In the genomic region with DNA sequence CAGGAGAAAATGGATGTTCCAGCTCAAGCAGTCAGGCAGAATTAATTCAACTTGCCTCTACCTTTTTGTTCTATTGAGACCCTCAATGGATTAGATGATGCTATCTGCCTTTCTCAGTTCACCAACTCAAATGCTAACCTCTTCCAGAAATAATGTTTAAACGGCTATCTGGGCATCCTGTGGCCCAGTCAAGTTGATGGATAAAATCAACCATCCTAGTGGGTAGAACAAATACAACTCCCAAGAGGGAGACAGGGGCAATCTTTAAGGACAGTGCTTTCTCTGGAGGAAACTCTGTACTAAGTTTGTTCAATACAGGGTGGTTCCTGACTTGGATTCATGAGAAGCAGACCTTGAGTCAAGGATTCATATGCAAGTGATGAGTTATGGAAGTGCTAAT, we compare ENCODE assay signal across 31 cellular contexts. TPM values are rescaled to one million over a fixed set of nuclear protein-coding genes. Genes with fewer than 3 reads are reported as not detected.
DNase-seq lines count a peak whose midpoint lies in the region; ATAC-seq and TF ChIP-seq lines count a peak whose summit lies in the region.
"Had no signal": no experiment of that assay in that cellular context is flagged by ENCODE, and none has a peak within 500 bp of the region (broad histone marks: within the 10 kb centered on the region; RNA-seq: fewer than 3 reads in every experiment).

No MANE protein-coding gene starts in this region.

- peaks cover 16% of the 10 kb centered on the region for H3K4me1 Mint-ChIP-seq in WTC11
- no peaks in the 10 kb centered on the region for H3K4me1 Mint-ChIP-seq in activated T-cell treated with anti-CD3 and anti-CD28 coated beads, Interleukin-2, amount 50 U/mL, for 24 hours (ENCODE audit: low read depth)
- H3K4me1 Mint-ChIP-seq: B cell; CD14-positive monocyte; CD4-positive, alpha-beta memory T cell; CD4-positive, CD25-positive, alpha-beta regulatory T cell; CD8-positive, alpha-beta memory T cell had no signal

- intact Hi-C loops in left lung (cut with DNase I) = no loop called here

- peaks cover 31% of the 10 kb centered on the region for H3K9me3 Mint-ChIP-seq in WTC11
- no peaks in the 10 kb centered on the region for H3K9me3 Mint-ChIP-seq in activated T-cell treated with anti-CD3 and anti-CD28 coated beads, Interleukin-2, amount 50 U/mL, for 24 hours
- H3K9me3 Mint-ChIP-seq: CD4-positive, alpha-beta T cell; CD8-positive, alpha-beta memory T cell; CD8-positive, alpha-beta T cell had no signal

- H3K9me3 ChIP-seq in HEK293 (ENCODE audit: control insufficient read depth, insufficient read depth, low read depth, low read length) (no peaks in the 10 kb centered on the region), left lung (no peaks in the 10 kb centered on the region)
- H3K9me3 ChIP-seq: A549; BE2C; BLaER1; BLaER1 treated with 17β-estradiol and CSF1 and Interleukin-3, amounts not matched to agents 10 nM and 100 nM; Caco-2 had no signal

- TF ChIP-seq CTCF in HEK293 (tag by site-specific recombination; IDR thresholded peaks at IDR 0.05) = no peak
- TF ChIP-seq CTCF in WTC11 (IDR thresholded peaks at IDR 0.05) = no peak
- no peak for TF ChIP-seq CTCF in left lung (IDR thresholded peaks at IDR 0.05)

- no peak overlapping the region for H3K4me3 Mint-ChIP-seq in WTC11
- H3K4me3 Mint-ChIP-seq in activated T-cell treated with anti-CD3 and anti-CD28 coated beads, Interleukin-2, amount 50 U/mL, for 24 hours = no peak overlapping the region
- H3K4me3 Mint-ChIP-seq: B cell; CD14-positive monocyte; CD4-positive, alpha-beta memory T cell; CD4-positive, alpha-beta T cell; CD4-positive, CD25-positive, alpha-beta regulatory T cell; CD8-positive, alpha-beta memory T cell; CD8-positive, alpha-beta T cell had no signal

- no peak overlapping the region for H3K27ac ChIP-seq in HEK293 (ENCODE audit: extremely low read depth, low read depth, low read length)
- H3K27ac ChIP-seq in left lung = no peak overlapping the region
- H3K27ac ChIP-seq: 22Rv1; A549; BLaER1; BLaER1 treated with 17β-estradiol and CSF1 and Interleukin-3, amounts not matched to agents 10 nM and 100 nM; C4-2B had no signal

- H3K36me3 ChIP-seq in HEK293 (ENCODE audit: control insufficient read depth in 2 of 2, insufficient read depth in 1 of 2, low read length in 2 of 2) (no peaks in the 10 kb centered on the region), left lung (no peaks in the 10 kb centered on the region)
- H3K36me3 ChIP-seq: BE2C; BLaER1; BLaER1 treated with 17β-estradiol and CSF1 and Interleukin-3, amounts not matched to agents 10 nM and 100 nM had no signal

- H3K4me1 ChIP-seq in HEK293 (ENCODE audit: control insufficient read depth, insufficient read depth, low read length) = no peaks in the 10 kb centered on the region
- no peaks in the 10 kb centered on the region for H3K4me1 ChIP-seq in left lung
- H3K4me1 ChIP-seq: A549; BLaER1; BLaER1 treated with 17β-estradiol and CSF1 and Interleukin-3, amounts not matched to agents 10 nM and 100 nM; Caco-2 had no signal

- CTCF ChIA-PET in HEK293 (lab: Yijun Ruan, JAX) (interaction anchor here (0.7 kb wide), 1 partner anchor 1596 kb away, joined by 3 read pairs; no protein-coding TSS in a partner anchor), WTC11 (lab: Charles Lee) (no interaction called here)

- H3K4me3 ChIP-seq in HEK293 (ENCODE audit: low read depth, low read length) (no peak overlapping the region), left lung (no peak overlapping the region)
- H3K4me3 ChIP-seq: A549; BLaER1; BLaER1 treated with 17β-estradiol and CSF1 and Interleukin-3, amounts not matched to agents 10 nM and 100 nM had no signal

- H3K27me3 ChIP-seq in left lung = peaks cover 0 to 3% of the 10 kb centered on the region in 2 donors
- H3K27me3 ChIP-seq: BE2C; BLaER1; BLaER1 treated with 17β-estradiol and CSF1 and Interleukin-3, amounts not matched to agents 10 nM and 100 nM had no signal

- no peak for DNase-seq in WTC11 (ENCODE audit: low spot score)
- no peak for DNase-seq in left lung
- no peak for DNase-seq in activated T-cell treated with anti-CD3 and anti-CD28 coated beads, Interleukin-2, amount 50 U/mL, for 24 hours
- DNase-seq: 8988T; ACHN; AML-193; BE2C; C1 segment of cervical spinal cord; Caco-2; Calu3; CD4-positive, alpha-beta memory T cell; CD4-positive, alpha-beta T cell; CD4-positive, CD25-positive, alpha-beta regulatory T cell; CD8-positive, alpha-beta memory T cell; CD8-positive, alpha-beta T cell; COR-L47; DMS 273 treated with DMSO at 0.1 percent for 48 hours; DMS153; DMS53; DMS79; DMS79 treated with DMSO at 0.1 percent for 48 hours; DND-41; EL had no signal

- no peak for ATAC-seq in WTC11
- ATAC-seq in left lung = no peak
- ATAC-seq: A549; CD8-positive, alpha-beta T cell had no signal

- H3K36me3 Mint-ChIP-seq in WTC11 = peaks cover 4% of the 10 kb centered on the region; the same call in 1 of the 2 replicates
- no peaks in the 10 kb centered on the region for H3K36me3 Mint-ChIP-seq in activated T-cell treated with anti-CD3 and anti-CD28 coated beads, Interleukin-2, amount 50 U/mL, for 24 hours (ENCODE audit: low read depth)
- H3K36me3 Mint-ChIP-seq: CD14-positive monocyte; CD4-positive, alpha-beta memory T cell; CD4-positive, CD25-positive, alpha-beta regulatory T cell; CD8-positive, alpha-beta memory T cell; CD8-positive, alpha-beta T cell had no signal

- H3K27me3 Mint-ChIP-seq in WTC11 (ENCODE audit: low read depth) = peaks cover 5% of the 10 kb centered on the region
- peaks cover 49% of the 10 kb centered on the region for H3K27me3 Mint-ChIP-seq in activated T-cell treated with anti-CD3 and anti-CD28 coated beads, Interleukin-2, amount 50 U/mL, for 24 hours

- no peak overlapping the region for H3K27ac Mint-ChIP-seq in WTC11
- no peak overlapping the region for H3K27ac Mint-ChIP-seq in activated T-cell treated with anti-CD3 and anti-CD28 coated beads, Interleukin-2, amount 50 U/mL, for 24 hours
- H3K27ac Mint-ChIP-seq: B cell; CD14-positive monocyte; CD4-positive, alpha-beta T cell; CD4-positive, CD25-positive, alpha-beta regulatory T cell; CD8-positive, alpha-beta memory T cell; CD8-positive, alpha-beta T cell had no signal

- POLR2A ChIA-PET in HEK293 (lab: Yijun Ruan, JAX) = no interaction called here
- POLR2A ChIA-PET in WTC11 (lab: Charles Lee) = no interaction called here

TF ChIP-seq in HEK293, 187 proteins besides CTCF, POLR2A, EP300 and RAD21:
- TF ChIP-seq ZNF138 (tag by site-specific recombination; IDR thresholded peaks at IDR 0.05; ENCODE audit: borderline replicate concordance) (no peak), MZF1 (tag by site-specific recombination; IDR thresholded peaks at IDR 0.05; ENCODE audit: borderline replicate concordance) (no peak), ZNF416 (tag by site-specific recombination; IDR thresholded peaks at IDR 0.05) (peak; percentile 71; the same call in 1 of the 2 replicates), SALL2 (tag by site-specific recombination; IDR thresholded peaks at IDR 0.05; ENCODE audit: borderline replicate concordance) (no peak)

TF ChIP-seq in WTC11, 78 proteins besides CTCF, POLR2A, EP300 and RAD21:
- TF ChIP-seq, protein P1, sequence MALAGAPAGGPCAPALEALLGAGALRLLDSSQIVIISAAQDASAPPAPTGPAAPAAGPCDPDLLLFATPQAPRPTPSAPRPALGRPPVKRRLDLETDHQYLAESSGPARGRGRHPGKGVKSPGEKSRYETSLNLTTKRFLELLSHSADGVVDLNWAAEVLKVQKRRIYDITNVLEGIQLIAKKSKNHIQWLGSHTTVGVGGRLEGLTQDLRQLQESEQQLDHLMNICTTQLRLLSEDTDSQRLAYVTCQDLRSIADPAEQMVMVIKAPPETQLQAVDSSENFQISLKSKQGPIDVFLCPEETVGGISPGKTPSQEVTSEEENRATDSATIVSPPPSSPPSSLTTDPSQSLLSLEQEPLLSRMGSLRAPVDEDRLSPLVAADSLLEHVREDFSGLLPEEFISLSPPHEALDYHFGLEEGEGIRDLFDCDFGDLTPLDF (CRISPR knock-in tag; IDR thresholded peaks at IDR 0.05) = no peak
- TF ChIP-seq ZNF416 (CRISPR knock-in tag; IDR thresholded peaks at IDR 0.05) (peak; percentile 85; the same call in 1 of the 2 replicates), MXD4 (CRISPR knock-in tag; IDR thresholded peaks at IDR 0.05; ENCODE audit: borderline replicate concordance) (no peak)

RNA-seq across cellular contexts. Expression of gene COG2, which starts 49.4 kb away (rescaled TPM):
- 30.9 to 32.0 TPM (median 31.1 TPM) in 3 replicates for total RNA-seq in WTC11 (2021)
- total RNA-seq in left lung = 10 to 100 TPM; 26.1 to 27.0 TPM

Comparison
In these comparisons a context has a peak if more than half of its experiments do, and no peak if none do; other contexts are left out.
1. Of the 8 proteins assayed by ChIP-seq in both HEK293 and WTC11: peak only in HEK293: none; only in WTC11: none; in both: ZNF416; in neither: 7.